Comparison of ENCODE assay signal across 1 cellular context in genomic region chr5:179260324-179261070, GRCh38.
TF ChIP-seq lines count a peak whose summit lies in the region.

No MANE protein-coding gene starts in this region.

TF ChIP-seq in WTC11, 78 proteins besides CTCF, POLR2A, EP300 and RAD21 (continued from another document):
- TF ChIP-seq GTF2I (CRISPR knock-in tag; conservative IDR thresholded peaks at IDR 0.05) = no peak
- TF ChIP-seq ZNF671 (CRISPR knock-in tag; IDR thresholded peaks at IDR 0.05) = no peak
- no peak for TF ChIP-seq HMGA2 (CRISPR knock-in tag; IDR thresholded peaks at IDR 0.05)
- TF ChIP-seq, protein P1, sequence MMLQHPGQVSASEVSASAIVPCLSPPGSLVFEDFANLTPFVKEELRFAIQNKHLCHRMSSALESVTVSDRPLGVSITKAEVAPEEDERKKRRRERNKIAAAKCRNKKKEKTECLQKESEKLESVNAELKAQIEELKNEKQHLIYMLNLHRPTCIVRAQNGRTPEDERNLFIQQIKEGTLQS (CRISPR knock-in tag; conservative IDR thresholded peaks at IDR 0.05) = no peak
- TF ChIP-seq, protein P2, sequence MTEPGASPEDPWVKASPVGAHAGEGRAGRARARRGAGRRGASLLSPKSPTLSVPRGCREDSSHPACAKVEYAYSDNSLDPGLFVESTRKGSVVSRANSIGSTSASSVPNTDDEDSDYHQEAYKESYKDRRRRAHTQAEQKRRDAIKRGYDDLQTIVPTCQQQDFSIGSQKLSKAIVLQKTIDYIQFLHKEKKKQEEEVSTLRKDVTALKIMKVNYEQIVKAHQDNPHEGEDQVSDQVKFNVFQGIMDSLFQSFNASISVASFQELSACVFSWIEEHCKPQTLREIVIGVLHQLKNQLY (CRISPR knock-in tag; IDR thresholded peaks at IDR 0.05) = no peak
- no peak for TF ChIP-seq PREB (CRISPR knock-in tag; IDR thresholded peaks at IDR 0.05; ENCODE audit: borderline replicate concordance)
